In the genomic region with DNA sequence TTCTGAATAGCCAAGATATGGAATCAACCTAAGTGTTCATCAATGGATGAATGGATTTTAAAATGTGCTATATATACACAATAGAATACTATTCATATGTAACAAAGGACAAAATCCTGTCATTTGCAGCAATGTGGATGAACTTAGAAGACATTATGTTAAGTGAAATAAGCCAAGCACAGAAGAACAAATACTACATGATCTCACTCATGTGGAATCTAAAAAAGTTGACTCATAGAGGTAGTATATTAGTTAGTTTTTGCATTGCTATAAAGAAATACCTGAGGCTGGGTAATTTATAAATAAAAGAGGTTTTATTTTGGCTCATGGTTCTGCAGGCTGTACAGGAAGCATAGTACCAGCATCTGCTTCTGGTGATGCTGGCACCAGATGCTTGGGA, we compare ENCODE assay signal across 28 cellular contexts. TPM values are rescaled to one million over a fixed set of nuclear protein-coding genes. Genes with fewer than 3 reads are reported as not detected.
"Had no signal": no experiment of that assay in that cellular context is flagged by ENCODE, and none has a peak within 500 bp of the region (broad histone marks: within the 10 kb centered on the region; RNA-seq: fewer than 3 reads in every experiment).

No MANE protein-coding gene starts in this region.

- H3K4me3 ChIP-seq: coronary artery, esophagus muscularis mucosa, gastroesophageal sphincter, right atrium auricular region, sigmoid colon, skin epidermis, stomach, thoracic aorta, transverse colon had no signal

- H3K4me1 ChIP-seq: esophagus muscularis mucosa, gastroesophageal sphincter, right atrium auricular region, sigmoid colon, stomach, transverse colon had no signal

- H3K27ac ChIP-seq: coronary artery, esophagus muscularis mucosa, gastroesophageal sphincter, right atrium auricular region, sigmoid colon, skin epidermis, stomach, thoracic aorta, transverse colon had no signal

- H3K36me3 ChIP-seq: right atrium auricular region, sigmoid colon, thoracic aorta, transverse colon had no signal

- H3K27me3 ChIP-seq: esophagus muscularis mucosa, gastroesophageal sphincter, right atrium auricular region, sigmoid colon, stomach, transverse colon had no signal

- DNase-seq: effector CD4-positive, alpha-beta T cell; endodermal cell; immature natural killer cell; kidney; naive thymus-derived CD4-positive, alpha-beta T cell; posterior cingulate gyrus; sigmoid colon; stimulated activated CD4-positive, alpha-beta T cell treated with anti-CD3 and anti-CD28 coated beads, Interleukin-2, amount 100 ng/mL, for 24 hours; stimulated activated CD4-positive, alpha-beta T cell treated with anti-CD3 and anti-CD28 coated beads, Interleukin-4, amount 100 ng/mL, for 4 hours; stimulated activated naive B cell treated with anti-CD40 and anti-IgM and Interleukin-4, amounts not matched to agents 10 μg/mL and 1 μg/mL and 100 μg/mL, for 72 hours; stomach; substantia nigra; transverse colon had no signal

- ATAC-seq: gastroesophageal sphincter; naive thymus-derived CD4-positive, alpha-beta T cell; stimulated activated naive B cell treated with anti-CD40 and anti-IgM and Interleukin-4, amounts not matched to agents 10 μg/mL and 1 μg/mL and 100 μg/mL, for 72 hours had no signal

- H3K9me3 ChIP-seq: sigmoid colon had no signal

RNA-seq across cellular contexts. Expression of a gene that starts 8.1 kb away (rescaled TPM):
- total RNA-seq: osteocyte, pulmonary artery endothelial cell, stomach, thoracic aorta, urinary bladder had no signal

RNA-seq across cellular contexts. Expression of a gene that starts 58.2 kb away (rescaled TPM):
- total RNA-seq: cerebellum, dermis microvascular lymphatic vessel endothelial cell, kidney, liver, lung microvascular endothelial cell, mononuclear cell, neural crest cell, right atrium auricular region, thoracic aorta had no signal
